In genomic region chr21:42833439-42833815, GRCh38 we compare ENCODE assay signal across 9 cellular contexts. TPM values are rescaled to one million over a fixed set of nuclear protein-coding genes. Genes with fewer than 3 reads are reported as not detected.
A peak's percentile ranks its signal among the peaks of the same experiment; 100 is the strongest.
DNase-seq lines count a peak whose midpoint lies in the region; ATAC-seq and TF ChIP-seq lines count a peak whose summit lies in the region.
"Had no signal": no experiment of that assay in that cellular context is flagged by ENCODE, and none has a peak within 500 bp of the region (broad histone marks: within the 10 kb centered on the region; RNA-seq: fewer than 3 reads in every experiment).

No MANE protein-coding gene starts in this region.

- peaks cover 57% of the 10 kb centered on the region for H3K27me3 Mint-ChIP-seq in H9 (ENCODE audit: low read depth)

- H3K9me3 Mint-ChIP-seq in H9 = peaks cover 12 to 13% of the 10 kb centered on the region in 2 experiments; a peak in 4 of 5 replicates
- H3K9me3 Mint-ChIP-seq: dendritic cell treated with granulocyte-macrophage colony-stimulating factor and Interleukin-4, amounts not matched to agents 40 ng/mL and 50 ng/mL, for 4 days had no signal

- no peak overlapping the region for H2BK120ac ChIP-seq in H9 (ENCODE audit: low read depth, low read length, poor library complexity, severe bottlenecking)

- H3K27ac Mint-ChIP-seq in H9 = no peak overlapping the region
- H3K27ac Mint-ChIP-seq: dendritic cell treated with granulocyte-macrophage colony-stimulating factor and Interleukin-4, amounts not matched to agents 40 ng/mL and 50 ng/mL, for 4 days had no signal

- H3K18ac ChIP-seq in H9 (ENCODE audit: insufficient read length, low read depth, low read length) = no peak overlapping the region

- H3K4me2 ChIP-seq in H9 (ENCODE audit: insufficient read depth, insufficient read length, low read length) (no peak overlapping the region), OCI-LY3 (ENCODE audit: low read length) (peak overlapping the region; percentile 24)

- no peaks in the 10 kb centered on the region for H3K23me2 ChIP-seq in H9 (ENCODE audit: insufficient read length, low read depth, low read length, poor library complexity, severe bottlenecking)

- H3K4me1 Mint-ChIP-seq in H9 = peaks cover 12 to 15% of the 10 kb centered on the region in 2 experiments

- no peak overlapping the region for H3K4me3 Mint-ChIP-seq in H9
- H3K4me3 Mint-ChIP-seq: dendritic cell treated with granulocyte-macrophage colony-stimulating factor and Interleukin-4, amounts not matched to agents 40 ng/mL and 50 ng/mL, for 4 days had no signal

- H3K79me1 ChIP-seq in H9 (ENCODE audit: insufficient read depth, low read depth, low read length, poor library complexity, severe bottlenecking) = no peaks in the 10 kb centered on the region

- peak; percentile 56 for DNase-seq in BE2C
- DNase-seq in H9 = peak; percentile 65
- DNase-seq in activated T-helper 1 cell treated with Interleukin-2 at 50 U/mL for 16 hours (ENCODE audit: low read depth) = peak; percentile 15
- DNase-seq in kidney epithelial cell (ENCODE audit: low read depth) = no peak
- DNase-seq in stimulated activated naive CD4-positive, alpha-beta T cell (lab: John Stamatoyannopoulos, UW) = peak; percentile 33 to 62 (median 40)
- DNase-seq in thyroid gland = no peak

- H2BK5ac ChIP-seq in H9 (ENCODE audit: insufficient read length, low read length) = no peak overlapping the region

- no peak for ATAC-seq in GM21786 (IDR thresholded peaks at IDR 0.05; ENCODE audit: unreplicated experiment)

- no peak overlapping the region for H3K56ac ChIP-seq in H9 (ENCODE audit: insufficient read length, low read depth, low read length)

- H3K36me3 ChIP-seq in BE2C (no peaks in the 10 kb centered on the region), OCI-LY3 (replicated peaks; ENCODE audit: low read depth, low read length) (no peaks in the 10 kb centered on the region), kidney epithelial cell (ENCODE audit: control insufficient read depth, insufficient read depth, low read length) (no peaks in the 10 kb centered on the region), thyroid gland (no peaks in the 10 kb centered on the region)

- peak; percentile 58 for TF ChIP-seq CTCF in BE2C (IDR thresholded peaks at IDR 0.05; ENCODE audit: low read depth, low read length)
- TF ChIP-seq CTCF in H9 (conservative IDR thresholded peaks at IDR 0.05) = peak; percentile 55; the same call in 2 of the 3 replicates
- TF ChIP-seq CTCF in OCI-LY3 (IDR thresholded peaks at IDR 0.05; ENCODE audit: low read depth, low read length) = peak; percentile 47
- TF ChIP-seq CTCF in kidney epithelial cell (IDR thresholded peaks at IDR 0.05; ENCODE audit: insufficient read depth, low read length, poor library complexity, severe bottlenecking) = peak; percentile 33
- peak in 1 of 6 experiments; percentile 7 for TF ChIP-seq CTCF in thyroid gland (IDR thresholded peaks at IDR 0.05)

- H4K20me1 ChIP-seq in H9 (ENCODE audit: control insufficient read depth, insufficient read depth, insufficient read length) (no peaks in the 10 kb centered on the region), OCI-LY3 (ENCODE audit: insufficient read depth, low read length) (no peaks in the 10 kb centered on the region)

- no peak overlapping the region for H2BK12ac ChIP-seq in H9 (ENCODE audit: insufficient read length, low read depth, low read length)

- H2AK5ac ChIP-seq in H9 (ENCODE audit: insufficient read length, low read length) = no peak overlapping the region

- no peak overlapping the region for H2BK15ac ChIP-seq in H9 (ENCODE audit: low read depth, low read length)

- 0 out of 2 replicates have a peak, but pooled peaks cover 3% of the 10 kb centered on the region for H3K4me1 ChIP-seq in BE2C
- H3K4me1 ChIP-seq in H9 (ENCODE audit: insufficient read depth, low read length) = peaks cover 4% of the 10 kb centered on the region; the same call in 1 of the 2 replicates
- peaks cover 5% of the 10 kb centered on the region; the same call in 1 of the 2 replicates for H3K4me1 ChIP-seq in OCI-LY3 (ENCODE audit: low read length)
- H3K4me1 ChIP-seq in thyroid gland = no peaks in the 10 kb centered on the region

- no peak overlapping the region for H3K9ac ChIP-seq in H9 (ENCODE audit: extremely low read depth, insufficient read length, low read length)
- H3K9ac ChIP-seq in OCI-LY3 (ENCODE audit: low read length) = no peak overlapping the region

- no peak overlapping the region for H3K23ac ChIP-seq in H9 (ENCODE audit: insufficient read length, low read depth, low read length)

- H2AFZ ChIP-seq in H9 (ENCODE audit: low read length) (no peak overlapping the region), OCI-LY3 (ENCODE audit: low read depth, low read length) (no peak overlapping the region)

- no peak for TF ChIP-seq POLR2A in thyroid gland (IDR thresholded peaks at IDR 0.05)

- H3K14ac ChIP-seq in H9 (ENCODE audit: insufficient read depth, low read length) = no peak overlapping the region

- H3K79me2 ChIP-seq in H9 (ENCODE audit: insufficient read depth, low read length) (no peaks in the 10 kb centered on the region), OCI-LY3 (ENCODE audit: low read length) (no peaks in the 10 kb centered on the region)

- no peak overlapping the region for H4K8ac ChIP-seq in H9 (replicated peaks; ENCODE audit: insufficient read length, low read depth, low read length)

- H3K27me3 ChIP-seq in BE2C (no peaks in the 10 kb centered on the region; the same call in 1 of the 2 replicates), H9 (ENCODE audit: insufficient read depth, low read length) (peaks cover 3% of the 10 kb centered on the region; the same call in 1 of the 2 replicates), OCI-LY3 (ENCODE audit: low read depth, low read length) (no peaks in the 10 kb centered on the region; the same call in 1 of the 2 replicates), kidney epithelial cell (ENCODE audit: control insufficient read depth, insufficient read depth, low read length) (peaks cover 6% of the 10 kb centered on the region), thyroid gland (no peaks in the 10 kb centered on the region)

- no peaks in the 10 kb centered on the region for H3K9me3 ChIP-seq in BE2C
- H3K9me3 ChIP-seq in H9 (ENCODE audit: control insufficient read depth, low read depth, low read length) = no peaks in the 10 kb centered on the region
- H3K9me3 ChIP-seq in OCI-LY3 (ENCODE audit: insufficient read depth, low read length) = no peaks in the 10 kb centered on the region
- no peaks in the 10 kb centered on the region for H3K9me3 ChIP-seq in thyroid gland

- H3K27ac ChIP-seq in H9 (ENCODE audit: insufficient read length, low read depth, low read length) = no peak overlapping the region
- H3K27ac ChIP-seq in OCI-LY3 (ENCODE audit: low read length) = no peak overlapping the region
- H3K27ac ChIP-seq in thyroid gland = no peak overlapping the region

- H2BK20ac ChIP-seq in H9 (ENCODE audit: low read depth, low read length, poor library complexity, severe bottlenecking) = no peak overlapping the region

- no peak overlapping the region for H4K5ac ChIP-seq in H9 (ENCODE audit: insufficient read length, low read depth, low read length)

- H3K4me3 ChIP-seq in BE2C (ENCODE audit: low read depth, low read length) = no peak overlapping the region
- no peak overlapping the region for H3K4me3 ChIP-seq in OCI-LY3 (ENCODE audit: low read length)
- no peak overlapping the region for H3K4me3 ChIP-seq in kidney epithelial cell (ENCODE audit: low read depth, low read length)
- H3K4me3 ChIP-seq in thyroid gland (replicated peaks in 1 of 3) = no peak overlapping the region

- no peak overlapping the region for H3K4ac ChIP-seq in H9 (ENCODE audit: low read depth, low read length)

- no CpG with 5 or more reads among the region's 11 CpGs for WGBS in H9 (ENCODE audit: extremely low coverage, insufficient read length, low lambda C conversion rate)
- 61 to 65% methylated on average over 11 of the region's 11 CpGs for WGBS in thyroid gland, 2 donors

- H4K91ac ChIP-seq in H9 (ENCODE audit: insufficient read length, low read depth, low read length) = no peak overlapping the region

- intact Hi-C loops in thyroid gland (cut with DNase I) = no loop called here

- no peak overlapping the region for H3T11ph ChIP-seq in H9 (ENCODE audit: low read length)

- H3K36me3 Mint-ChIP-seq in H9 (ENCODE audit: insufficient read depth in 1 of 3, low read depth in 3 of 3) = peaks cover 7 to 18% (median 13%) of the 10 kb centered on the region in 3 experiments; a peak in 5 of 7 replicates

RNA-seq across cellular contexts. Expression of gene WDR4, which starts 45.9 kb away (rescaled TPM):
- polyA plus RNA-seq in BE2C (2012; ENCODE audit: insufficient read depth, insufficient read length, low read depth) = 40.9 TPM
- total RNA-seq in H9 (2021) (53.0 and 54.4 TPM in 2 replicates), kidney epithelial cell (17.2 and 18.2 TPM in 2 replicates), thyroid gland (10 to 100 TPM in 2 of 4 donors, 1 to 10 TPM in 2; 8.1 to 13.2 (median 10.9) TPM)

RNA-seq across cellular contexts. Expression of gene NDUFV3, which starts 59.7 kb away (rescaled TPM):
- 50.6 TPM for polyA plus RNA-seq in BE2C (2012; ENCODE audit: insufficient read depth, insufficient read length, low read depth)
- total RNA-seq in H9 (2021) (32.6 and 35.6 TPM in 2 replicates), kidney epithelial cell (31.6 and 32.8 TPM in 2 replicates), thyroid gland (10 to 100 TPM; 51.9 to 61.8 (median 55.2) TPM)

Comparison
In these comparisons a context has a peak if more than half of its experiments do, and no peak if none do; other contexts are left out.
1. DNase-seq: peak in BE2C (single experiment), H9 (single experiment), activated T-helper 1 cell treated with Interleukin-2 at 50 U/mL for 16 hours (single experiment) and stimulated activated naive CD4-positive, alpha-beta T cell (6 of 6); none in kidney epithelial cell (single experiment) and thyroid gland (0 of 2).